Comparison of ENCODE assay signal across 11 cellular contexts in genomic region chr1:204623894-204624361, GRCh38.
A peak's percentile ranks its signal among the peaks of the same experiment; 100 is the strongest.
DNase-seq lines count a peak whose midpoint lies in the region; ATAC-seq and TF ChIP-seq lines count a peak whose summit lies in the region.
"Had no signal": no experiment of that assay in that cellular context is flagged by ENCODE, and none has a peak within 500 bp of the region (broad histone marks: within the 10 kb centered on the region; RNA-seq: fewer than 3 reads in every experiment).

No MANE protein-coding gene starts in this region.

- no peak overlapping the region for H3K23ac ChIP-seq in trophoblast cell (ENCODE audit: low read length)

- H3K4me1 Mint-ChIP-seq in activated CD4-positive, alpha-beta T cell treated with anti-CD3 and anti-CD28 coated beads, Interleukin-2, amount 10 ng/mL, durations not matched to agents 24 days and 14 days = no peaks in the 10 kb centered on the region
- H3K4me1 Mint-ChIP-seq in stimulated activated memory B cell treated with anti-CD40 and anti-IgM and Interleukin-4, amounts not matched to agents 10 μg/mL and 1 μg/mL and 100 μg/mL, for 72 hours = peaks cover 7% of the 10 kb centered on the region
- H3K4me1 Mint-ChIP-seq: CD8-positive, alpha-beta memory T cell had no signal

- H3K9me3 ChIP-seq in trophoblast cell (ENCODE audit: insufficient read depth, low read depth, low read length) = peaks cover 3% of the 10 kb centered on the region
- H3K9me3 ChIP-seq: HAP-1 had no signal

- no peaks in the 10 kb centered on the region for H3K27me3 ChIP-seq in trophoblast cell (ENCODE audit: insufficient read depth, low read length)

- no peak overlapping the region for H3K27ac Mint-ChIP-seq in activated CD4-positive, alpha-beta T cell treated with anti-CD3 and anti-CD28 coated beads, Interleukin-2, amount 10 ng/mL, durations not matched to agents 24 days and 14 days
- H3K27ac Mint-ChIP-seq in stimulated activated memory B cell treated with anti-CD40 and anti-IgM and Interleukin-4, amounts not matched to agents 10 μg/mL and 1 μg/mL and 100 μg/mL, for 72 hours = no peak overlapping the region

- intact Hi-C loops in activated CD4-positive, alpha-beta T cell treated with anti-CD3 and anti-CD28 coated beads, Interleukin-2, amount 10 ng/mL, durations not matched to agents 24 days and 14 days (cut with micrococcal nuclease) = loop anchor here (10.0 kb wide), 1 partner anchor 59 kb away; no protein-coding TSS in a partner anchor

- peaks cover 34 to 42% of the 10 kb centered on the region in 2 experiments for H3K4me1 ChIP-seq in trophoblast cell (ENCODE audit: control insufficient read depth in 1 of 2, insufficient read depth in 2 of 2, low read length in 2 of 2)
- H3K4me1 ChIP-seq: HAP-1 had no signal

- H3K14ac ChIP-seq in trophoblast cell (ENCODE audit: low read length) = peak overlapping the region; percentile 27

- peak overlapping the region; percentile 22 for H3K18ac ChIP-seq in trophoblast cell (ENCODE audit: low read length)

- ATAC-seq in stimulated activated memory B cell treated with anti-CD40 and anti-IgM and Interleukin-4, amounts not matched to agents 10 μg/mL and 1 μg/mL and 100 μg/mL, for 72 hours = no peak

- no peaks in the 10 kb centered on the region for H3K36me3 Mint-ChIP-seq in activated CD4-positive, alpha-beta T cell treated with anti-CD3 and anti-CD28 coated beads, Interleukin-2, amount 10 ng/mL, durations not matched to agents 24 days and 14 days (ENCODE audit: low read depth)
- H3K36me3 Mint-ChIP-seq in stimulated activated memory B cell treated with anti-CD40 and anti-IgM and Interleukin-4, amounts not matched to agents 10 μg/mL and 1 μg/mL and 100 μg/mL, for 72 hours = no peaks in the 10 kb centered on the region

- peak overlapping the region; percentile 35 for H2BK120ac ChIP-seq in trophoblast cell (ENCODE audit: insufficient read depth, low read length, poor library complexity)

- no peak overlapping the region for H3K4me3 ChIP-seq in cardiac fibroblast (replicated peaks in 1 of 2; ENCODE audit: low read depth in 2 of 2, low read length in 2 of 2)
- H3K4me3 ChIP-seq in trophoblast cell (ENCODE audit: low read depth, low read length) = no peak overlapping the region
- H3K4me3 ChIP-seq: HAP-1 had no signal

- H3K27me3 Mint-ChIP-seq in activated CD4-positive, alpha-beta T cell treated with anti-CD3 and anti-CD28 coated beads, Interleukin-2, amount 10 ng/mL, durations not matched to agents 24 days and 14 days = peaks cover 1% of the 10 kb centered on the region
- no peaks in the 10 kb centered on the region for H3K27me3 Mint-ChIP-seq in stimulated activated memory B cell treated with anti-CD40 and anti-IgM and Interleukin-4, amounts not matched to agents 10 μg/mL and 1 μg/mL and 100 μg/mL, for 72 hours

- peak; percentile 15 for TF ChIP-seq CTCF in cardiac fibroblast (IDR thresholded peaks at IDR 0.05; ENCODE audit: low read depth, low read length)

- no peak overlapping the region for H2AFZ ChIP-seq in trophoblast cell (ENCODE audit: insufficient read depth, low read length, poor library complexity)

- H4K12ac ChIP-seq in trophoblast cell (ENCODE audit: low read depth, low read length) = no peak overlapping the region

- no peak overlapping the region for H2BK5ac ChIP-seq in trophoblast cell (ENCODE audit: low read depth, low read length, poor library complexity)

- peak overlapping the region; percentile 31 for H2AK5ac ChIP-seq in trophoblast cell (ENCODE audit: low read length)

- DNase-seq in activated CD4-positive, alpha-beta T cell treated with anti-CD3 and anti-CD28 coated beads, Interleukin-2, amount 10 ng/mL, durations not matched to agents 24 days and 14 days = peak; percentile 69
- DNase-seq in activated CD4-positive, alpha-beta T cell treated with anti-CD3 and anti-CD28 coated beads for 4 hours = no peak
- peak; percentile 73 for DNase-seq in NCI-H1436 (lab: John Stamatoyannopoulos, UW)
- no peak for DNase-seq in cardiac fibroblast (ENCODE audit: low read depth in 2 of 2)
- peak in 1 of 2 donors; percentile 2 for DNase-seq in trophoblast cell
- no peak for DNase-seq in occipital lobe (lab: John Stamatoyannopoulos, UW)
- DNase-seq in A172 (ENCODE audit: low spot score) = no peak
- DNase-seq: cortex of kidney had no signal

- H3K4me2 ChIP-seq in trophoblast cell (ENCODE audit: low read length) = no peak overlapping the region

- H3K27ac ChIP-seq in trophoblast cell (ENCODE audit: low read depth, low read length) = no peak overlapping the region

- H3K9ac ChIP-seq in trophoblast cell (ENCODE audit: low read length) = no peak overlapping the region

- H3K4me3 Mint-ChIP-seq in activated CD4-positive, alpha-beta T cell treated with anti-CD3 and anti-CD28 coated beads, Interleukin-2, amount 10 ng/mL, durations not matched to agents 24 days and 14 days = no peak overlapping the region
- H3K4me3 Mint-ChIP-seq in stimulated activated memory B cell treated with anti-CD40 and anti-IgM and Interleukin-4, amounts not matched to agents 10 μg/mL and 1 μg/mL and 100 μg/mL, for 72 hours = no peak overlapping the region

- no peak overlapping the region for H3K4ac ChIP-seq in trophoblast cell (ENCODE audit: low read depth, low read length)

- peak overlapping the region; percentile 59 for H2BK12ac ChIP-seq in trophoblast cell (ENCODE audit: low read length)

- H3K79me2 ChIP-seq in trophoblast cell (ENCODE audit: control insufficient read depth, insufficient read depth, low read length, poor library complexity) = no peaks in the 10 kb centered on the region

- H4K8ac ChIP-seq in trophoblast cell (ENCODE audit: low read depth, low read length) = no peak overlapping the region

- no peaks in the 10 kb centered on the region for H3K79me1 ChIP-seq in trophoblast cell (ENCODE audit: low read length)

- no peaks in the 10 kb centered on the region for H3K36me3 ChIP-seq in trophoblast cell (ENCODE audit: control insufficient read depth in 1 of 2, insufficient read depth in 2 of 2, low read length in 2 of 2)
- H3K36me3 ChIP-seq: HAP-1 had no signal

- peak overlapping the region; percentile 63 for H4K91ac ChIP-seq in trophoblast cell (ENCODE audit: low read depth, low read length)

- no peaks in the 10 kb centered on the region for H3K9me3 Mint-ChIP-seq in activated CD4-positive, alpha-beta T cell treated with anti-CD3 and anti-CD28 coated beads, Interleukin-2, amount 10 ng/mL, durations not matched to agents 24 days and 14 days
- H3K9me3 Mint-ChIP-seq in stimulated activated memory B cell treated with anti-CD40 and anti-IgM and Interleukin-4, amounts not matched to agents 10 μg/mL and 1 μg/mL and 100 μg/mL, for 72 hours = no peaks in the 10 kb centered on the region
- H3K9me3 Mint-ChIP-seq: CD8-positive, alpha-beta memory T cell had no signal

- WGBS in trophoblast cell (ENCODE audit: extremely low coverage, insufficient coverage, insufficient read length) = no CpG with 5 or more reads among the region's 3 CpGs

Comparison
In these comparisons a context has a peak if more than half of its experiments do, and no peak if none do; other contexts are left out.
1. DNase-seq: peak in activated CD4-positive, alpha-beta T cell treated with anti-CD3 and anti-CD28 coated beads, Interleukin-2, amount 10 ng/mL, durations not matched to agents 24 days and 14 days (single experiment) and NCI-H1436 (single experiment); none in activated CD4-positive, alpha-beta T cell treated with anti-CD3 and anti-CD28 coated beads for 4 hours (0 of 2), cardiac fibroblast (0 of 2), occipital lobe (single experiment) and A172 (single experiment).